Comparison of ENCODE assay signal across 18 cellular contexts in genomic region chr3:122958290-122958689, GRCh38.
"Had no signal": no experiment of that assay in that cellular context is flagged by ENCODE, and none has a peak within 500 bp of the region (broad histone marks: within the 10 kb centered on the region; RNA-seq: fewer than 3 reads in every experiment).

No MANE protein-coding gene starts in this region.

- ATAC-seq: activated T-cell treated with anti-CD3 and anti-CD28 coated beads, Interleukin-2, amount 50 U/mL, for 72 hours; naive thymus-derived CD4-positive, alpha-beta T cell; stimulated activated memory B cell treated with anti-CD40 and anti-IgM and Interleukin-4, amounts not matched to agents 10 μg/mL and 1 μg/mL and 100 μg/mL, for 72 hours had no signal

- H3K27ac Mint-ChIP-seq: activated naive CD4-positive, alpha-beta T cell treated with anti-CD3 and anti-CD28 coated beads, Interleukin-2, amount 50 U/mL, for 24 hours; activated T-cell treated with anti-CD3 and anti-CD28 coated beads, Interleukin-2, amount 50 U/mL, for 72 hours; naive thymus-derived CD4-positive, alpha-beta T cell; stimulated activated memory B cell treated with anti-CD40 and anti-IgM and Interleukin-4, amounts not matched to agents 10 μg/mL and 1 μg/mL and 100 μg/mL, for 72 hours had no signal

- H3K4me3 ChIP-seq: dorsolateral prefrontal cortex, spleen had no signal

- H3K9ac ChIP-seq: SK-N-SH had no signal

- H3K36me3 ChIP-seq: neutrophil, spleen had no signal

- H3K9me3 ChIP-seq: neutrophil, SK-N-SH, spleen had no signal

- H3K4me2 ChIP-seq: SK-N-SH had no signal

- H3K4me3 Mint-ChIP-seq: activated naive CD4-positive, alpha-beta T cell treated with anti-CD3 and anti-CD28 coated beads, Interleukin-2, amount 50 U/mL, for 24 hours; activated T-cell treated with anti-CD3 and anti-CD28 coated beads, Interleukin-2, amount 50 U/mL, for 72 hours; naive thymus-derived CD4-positive, alpha-beta T cell; stimulated activated memory B cell treated with anti-CD40 and anti-IgM and Interleukin-4, amounts not matched to agents 10 μg/mL and 1 μg/mL and 100 μg/mL, for 72 hours had no signal

- H3K9me3 Mint-ChIP-seq: activated naive CD4-positive, alpha-beta T cell treated with anti-CD3 and anti-CD28 coated beads, Interleukin-2, amount 50 U/mL, for 24 hours; activated T-cell treated with anti-CD3 and anti-CD28 coated beads, Interleukin-2, amount 50 U/mL, for 72 hours; naive thymus-derived CD4-positive, alpha-beta T cell; stimulated activated memory B cell treated with anti-CD40 and anti-IgM and Interleukin-4, amounts not matched to agents 10 μg/mL and 1 μg/mL and 100 μg/mL, for 72 hours had no signal

- H3K4me1 Mint-ChIP-seq: activated naive CD4-positive, alpha-beta T cell treated with anti-CD3 and anti-CD28 coated beads, Interleukin-2, amount 50 U/mL, for 24 hours; naive thymus-derived CD4-positive, alpha-beta T cell; stimulated activated memory B cell treated with anti-CD40 and anti-IgM and Interleukin-4, amounts not matched to agents 10 μg/mL and 1 μg/mL and 100 μg/mL, for 72 hours had no signal

- DNase-seq: activated CD4-positive, alpha-beta T cell treated with anti-CD3 and anti-CD28 coated beads, Interleukin-2, amount 50 U/mL, for 1 hour; activated CD4-positive, CD25-positive, alpha-beta regulatory T cell treated with anti-CD3 and anti-CD28 coated beads, Interleukin-2, amount 50 U/mL, for 72 hours; activated effector memory CD4-positive, alpha-beta T cell treated with anti-CD3 and anti-CD28 coated beads, Interleukin-2, amount 50 U/mL, for 16 hours; activated T-cell treated with anti-CD3 and anti-CD28 coated beads, Interleukin-2, amount 50 U/mL, for 72 hours; dorsolateral prefrontal cortex; foreskin fibroblast; hippocampal formation; mesenchymal stem cell; naive thymus-derived CD4-positive, alpha-beta T cell; SK-N-SH; spleen; stimulated activated CD4-positive, alpha-beta T cell treated with anti-CD3 and anti-CD28 coated beads, Interleukin-4, amount 100 ng/mL, for 4 hours; T-helper 1 cell; T-helper 9 cell had no signal

- H3K27ac ChIP-seq: epithelial cell of prostate, neutrophil, spleen had no signal
